Comparison of ENCODE assay signal across 20 cellular contexts in the genomic region with DNA sequence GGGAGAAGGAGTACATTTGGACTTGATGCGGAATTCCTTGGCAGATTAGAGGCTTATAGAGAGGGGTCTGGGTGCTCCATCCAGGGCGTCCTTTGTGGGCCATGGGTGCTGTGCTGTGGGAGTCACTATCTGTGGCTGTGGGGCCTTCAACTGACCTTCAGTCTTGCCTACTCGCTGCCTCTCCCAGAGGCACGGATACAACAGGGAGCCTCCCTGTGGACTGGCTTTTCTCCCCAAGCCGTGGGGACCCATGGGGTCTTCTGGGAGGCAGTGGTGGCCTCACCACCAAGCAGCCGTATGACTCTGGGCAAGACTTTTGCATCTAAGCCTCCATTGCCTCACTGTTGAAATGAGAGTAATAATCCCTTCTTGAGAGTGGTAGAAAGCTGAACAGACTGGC.
DNase-seq lines count a peak whose midpoint lies in the region; ATAC-seq, FAIRE-seq and TF ChIP-seq lines count a peak whose summit lies in the region.
"Had no signal": no experiment of that assay in that cellular context is flagged by ENCODE, and none has a peak within 500 bp of the region (broad histone marks: within the 10 kb centered on the region; RNA-seq: fewer than 3 reads in every experiment).

No MANE protein-coding gene starts in this region.

- H3K9me1 ChIP-seq in K562 (ENCODE audit: control insufficient read depth, insufficient read depth, low read length) = no peaks in the 10 kb centered on the region

- H3K27me3 ChIP-seq in BLaER1 (no peaks in the 10 kb centered on the region), K562 (ENCODE audit: control insufficient read depth in 2 of 2, insufficient read depth in 2 of 2, low read length in 2 of 2) (no peaks in the 10 kb centered on the region)

- DNase-seq in A549 (ENCODE audit: low read depth in 1 of 2, low spot score in 1 of 2) = no peak
- DNase-seq in K562 (ENCODE audit: extremely low read depth in 1 of 4, low spot score in 3 of 4) = no peak
- no peak for DNase-seq in type B pancreatic cell (ENCODE audit: extremely low spot score, unreplicated experiment)
- DNase-seq: AML-193; Calu3; CD8-positive, alpha-beta T cell; DMS 273 treated with DMSO at 0.1 percent for 48 hours; DMS53; DND-41; EL; GM23248; IMR-90; KBM-7 had no signal

- in situ Hi-C loops in K562 (cut with MboI) = loop anchor here (5.0 to 25.0 kb wide), 3 partner anchors 135 to 805 kb away; no protein-coding TSS in a partner anchor

- no peaks in the 10 kb centered on the region for H3K36me3 Mint-ChIP-seq in type B pancreatic cell

- no peak for TF ChIP-seq CTCF in A549 (IDR thresholded peaks at IDR 0.05)
- no peak for TF ChIP-seq CTCF in K562 (IDR thresholded peaks at IDR 0.05 in 2 of 3, conservative IDR thresholded peaks at IDR 0.05 in 1 of 3; ENCODE audit: insufficient read depth in 2 of 3, low read depth in 1 of 3, low read length in 3 of 3)
- TF ChIP-seq CTCF in type B pancreatic cell (conservative IDR thresholded peaks at IDR 0.05) = no peak

- 45% methylated on average over 6 of the region's 6 CpGs for WGBS in A549 (ENCODE audit: missing lambda C conversion rate)
- WGBS in K562 (ENCODE audit: insufficient coverage, low coverage, missing lambda C conversion rate) = 21% methylated on average over 6 of the region's 6 CpGs

- H3K4me1 ChIP-seq in A549 (peaks cover 6% of the 10 kb centered on the region; the same call in 1 of the 3 replicates), BLaER1 (peaks cover 31% of the 10 kb centered on the region), K562 (replicated peaks in 1 of 2; ENCODE audit: control insufficient read depth in 2 of 2, insufficient read depth in 2 of 2, low read length in 2 of 2) (peaks cover 0 to 17% of the 10 kb centered on the region in 2 experiments; a peak in 2 of 5 replicates)
- H3K4me1 ChIP-seq: HAP-1 had no signal

- intact Hi-C loops in K562 (cut with micrococcal nuclease) = loop anchor here (5.0 kb wide), 2 partner anchors 225 to 380 kb away; no protein-coding TSS in a partner anchor

- no TSS peak for BruUV-seq in K562 (replicated peaks; lab: Mats Ljungman, UMichigan)

- H3K79me2 ChIP-seq in K562 (ENCODE audit: control insufficient read depth, insufficient read depth, low read length) = no peaks in the 10 kb centered on the region

- TF ChIP-seq EP300 in A549 (IDR thresholded peaks at IDR 0.05) (no peak), K562 (IDR thresholded peaks at IDR 0.05; ENCODE audit: low read length) (no peak)

- H3K9me3 Mint-ChIP-seq in type B pancreatic cell = no peaks in the 10 kb centered on the region
- H3K9me3 Mint-ChIP-seq: CD8-positive, alpha-beta T cell had no signal

- CTCF ChIA-PET in A549 (lab: Yijun Ruan, JAX) (interaction anchor here (1.1 to 8.1 kb wide), 9 partner anchors 11 to 1778 kb away, joined by 3 to 116 read pairs (median 15); no protein-coding TSS in a partner anchor), K562 (lab: Yijun Ruan, JAX; ENCODE audit: low intra/inter-chr PET ratio) (interaction anchor here (2.0 to 4.3 kb wide), 2 partner anchors 133 to 378 kb away, joined by 6 to 43 read pairs; no protein-coding TSS in a partner anchor)

- POLR2A ChIA-PET in A549 (lab: Yijun Ruan, JAX) = no interaction called here
- POLR2A ChIA-PET in K562 (lab: Yijun Ruan, JAX) = interaction anchor here (0.6 kb wide), 2 partner anchors 229 to 816 kb away, joined by 3 to 4 read pairs; no protein-coding TSS in a partner anchor

- peaks cover 8% of the 10 kb centered on the region for H3K4me1 Mint-ChIP-seq in type B pancreatic cell (ENCODE audit: unreplicated experiment)

- peaks cover 8% of the 10 kb centered on the region for H3K27me3 Mint-ChIP-seq in type B pancreatic cell

- no peak overlapping the region for H3K4me3 Mint-ChIP-seq in type B pancreatic cell
- H3K4me3 Mint-ChIP-seq: CD8-positive, alpha-beta T cell had no signal

- H3K9ac ChIP-seq in BLaER1 = no peak overlapping the region
- 0 out of 4 replicates have a peak overlapping the region, but pooled peaks of 1 of the 2 experiments have one; percentile 23 for H3K9ac ChIP-seq in K562 (ENCODE audit: insufficient read depth in 1 of 2, low read depth in 2 of 2, low read length in 2 of 2)
- H3K9ac ChIP-seq: GM23248 had no signal

- H3K4me2 ChIP-seq in A549 (no peak overlapping the region), BLaER1 (peak overlapping the region; percentile 64), K562 (ENCODE audit: insufficient read depth, low read length) (no peak overlapping the region)

- no peaks in the 10 kb centered on the region for H3K9me3 ChIP-seq in A549
- H3K9me3 ChIP-seq in BLaER1 = no peaks in the 10 kb centered on the region
- H3K9me3 ChIP-seq in K562 (replicated peaks; ENCODE audit: control insufficient read depth, insufficient read depth, low read depth, low read length) = no peaks in the 10 kb centered on the region
- H3K9me3 ChIP-seq: HAP-1 had no signal

- TF ChIP-seq RAD21 in A549 (conservative IDR thresholded peaks at IDR 0.05 in 1 of 2, IDR thresholded peaks at IDR 0.05 in 1 of 2) (no peak), K562 (CRISPR knock-in tag; conservative IDR thresholded peaks at IDR 0.05 in 1 of 2, IDR thresholded peaks at IDR 0.05 in 1 of 2) (no peak)

- peak overlapping the region; percentile 5 for H3K27ac Mint-ChIP-seq in type B pancreatic cell
- H3K27ac Mint-ChIP-seq: CD8-positive, alpha-beta T cell had no signal

- TF ChIP-seq POLR2A in A549 (IDR thresholded peaks at IDR 0.05; ENCODE audit: low read length) (no peak), K562 (conservative IDR thresholded peaks at IDR 0.05) (no peak)

- H3K4me3 ChIP-seq in A549 (no peak overlapping the region), BLaER1 (no peak overlapping the region), K562 (no peak overlapping the region)
- H3K4me3 ChIP-seq: GM12878, GM23248, HAP-1 had no signal

- H3K36me3 ChIP-seq in BLaER1 (no peaks in the 10 kb centered on the region), K562 (ENCODE audit: control insufficient read depth, insufficient read depth, low read length) (no peaks in the 10 kb centered on the region)
- H3K36me3 ChIP-seq: HAP-1 had no signal

- H3K27ac ChIP-seq in A549 = no peak overlapping the region
- no peak overlapping the region for H3K27ac ChIP-seq in BLaER1
- no peak overlapping the region for H3K27ac ChIP-seq in K562 (ENCODE audit: extremely low read depth, low read depth, low read length)
- H3K27ac ChIP-seq: GM23248, HL-60 had no signal

- ATAC-seq in A549 (peak; percentile 8 to 35; a peak in 3 of 6 replicates), K562 (no peak), HG02610 (IDR thresholded peaks at IDR 0.05; ENCODE audit: unreplicated experiment) (no peak), GM19035 (IDR thresholded peaks at IDR 0.05; ENCODE audit: unreplicated experiment) (no peak)
- ATAC-seq: CD8-positive, alpha-beta T cell; GM12878 had no signal

- H4K20me1 ChIP-seq in BLaER1 = no peaks in the 10 kb centered on the region
- no peaks in the 10 kb centered on the region for H4K20me1 ChIP-seq in K562 (replicated peaks; ENCODE audit: control insufficient read depth, insufficient read depth, low read length)

- FAIRE-seq in A549 (lab: Jason Lieb, UNC) (no peak), K562 (lab: Jason Lieb, UNC) (no peak)
- FAIRE-seq: GM12878, GM19239 had no signal

- H2AFZ ChIP-seq in K562 (ENCODE audit: low read depth, low read length) = peak overlapping the region; percentile 41; the same call in 1 of the 2 replicates
- H2AFZ ChIP-seq: GM23248 had no signal

TF ChIP-seq in A549, 52 proteins besides CTCF, POLR2A, EP300 and RAD21 (continues in another document):
- TF ChIP-seq FOSB (CRISPR knock-in tag; IDR thresholded peaks at IDR 0.05) = no peak
- no peak for TF ChIP-seq FOSL2 (IDR thresholded peaks at IDR 0.05)
- no peak for TF ChIP-seq FOSL2 (CRISPR knock-in tag; IDR thresholded peaks at IDR 0.05)
- no peak for TF ChIP-seq TP53 (CRISPR knock-in tag; IDR thresholded peaks at IDR 0.05)
- TF ChIP-seq RCOR1 (IDR thresholded peaks at IDR 0.05; ENCODE audit: low read depth, low read length) = no peak
- no peak for TF ChIP-seq RNF2 (IDR thresholded peaks at IDR 0.05; ENCODE audit: borderline replicate concordance, low read depth)
- TF ChIP-seq RFX5 (IDR thresholded peaks at IDR 0.05) = no peak
- TF ChIP-seq BHLHE40 (IDR thresholded peaks at IDR 0.05; ENCODE audit: low read depth, low read length) = no peak
- TF ChIP-seq, protein P1, sequence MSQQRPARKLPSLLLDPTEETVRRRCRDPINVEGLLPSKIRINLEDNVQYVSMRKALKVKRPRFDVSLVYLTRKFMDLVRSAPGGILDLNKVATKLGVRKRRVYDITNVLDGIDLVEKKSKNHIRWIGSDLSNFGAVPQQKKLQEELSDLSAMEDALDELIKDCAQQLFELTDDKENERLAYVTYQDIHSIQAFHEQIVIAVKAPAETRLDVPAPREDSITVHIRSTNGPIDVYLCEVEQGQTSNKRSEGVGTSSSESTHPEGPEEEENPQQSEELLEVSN (IDR thresholded peaks at IDR 0.05; ENCODE audit: borderline replicate concordance, low read depth) = no peak
- no peak for TF ChIP-seq PHF8 (IDR thresholded peaks at IDR 0.05; ENCODE audit: borderline replicate concordance, low read depth)
- no peak for TF ChIP-seq ESRRA (IDR thresholded peaks at IDR 0.05; ENCODE audit: borderline replicate concordance, low read length)
- no peak for TF ChIP-seq SREBF2 (IDR thresholded peaks at IDR 0.05)

TF ChIP-seq in K562, 482 proteins besides CTCF, POLR2A, EP300 and RAD21 (continues in another document):
- TF ChIP-seq SREBF2 (CRISPR knock-in tag; IDR thresholded peaks at IDR 0.05) = no peak
- no peak for TF ChIP-seq NFATC3 (IDR thresholded peaks at IDR 0.05)
- no peak for TF ChIP-seq FOXK2 (conservative IDR thresholded peaks at IDR 0.05 in 1 of 2, IDR thresholded peaks at IDR 0.05 in 1 of 2; ENCODE audit: low read depth in 2 of 2)
- no peak for TF ChIP-seq ZC3H8 (IDR thresholded peaks at IDR 0.05)
- no peak for TF ChIP-seq FOXA1 (IDR thresholded peaks at IDR 0.05; ENCODE audit: borderline replicate concordance)
- TF ChIP-seq, protein P2, sequence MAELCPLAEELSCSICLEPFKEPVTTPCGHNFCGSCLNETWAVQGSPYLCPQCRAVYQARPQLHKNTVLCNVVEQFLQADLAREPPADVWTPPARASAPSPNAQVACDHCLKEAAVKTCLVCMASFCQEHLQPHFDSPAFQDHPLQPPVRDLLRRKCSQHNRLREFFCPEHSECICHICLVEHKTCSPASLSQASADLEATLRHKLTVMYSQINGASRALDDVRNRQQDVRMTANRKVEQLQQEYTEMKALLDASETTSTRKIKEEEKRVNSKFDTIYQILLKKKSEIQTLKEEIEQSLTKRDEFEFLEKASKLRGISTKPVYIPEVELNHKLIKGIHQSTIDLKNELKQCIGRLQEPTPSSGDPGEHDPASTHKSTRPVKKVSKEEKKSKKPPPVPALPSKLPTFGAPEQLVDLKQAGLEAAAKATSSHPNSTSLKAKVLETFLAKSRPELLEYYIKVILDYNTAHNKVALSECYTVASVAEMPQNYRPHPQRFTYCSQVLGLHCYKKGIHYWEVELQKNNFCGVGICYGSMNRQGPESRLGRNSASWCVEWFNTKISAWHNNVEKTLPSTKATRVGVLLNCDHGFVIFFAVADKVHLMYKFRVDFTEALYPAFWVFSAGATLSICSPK (IDR thresholded peaks at IDR 0.05; ENCODE audit: borderline replicate concordance) = no peak
- no peak for TF ChIP-seq PPARD (CRISPR knock-in tag; IDR thresholded peaks at IDR 0.05)
- TF ChIP-seq CBX2 (IDR thresholded peaks at IDR 0.05; ENCODE audit: insufficient read depth, low read length, poor library complexity, severe bottlenecking) = no peak

Comparison
In these comparisons a context has a peak if more than half of its experiments do, and no peak if none do; other contexts are left out.
1. ATAC-seq: peak in A549 (2 of 2); none in K562 (single experiment), HG02610 (single experiment) and GM19035 (single experiment).